9 cellular contexts compared by ENCODE assay signal in the genomic region with DNA sequence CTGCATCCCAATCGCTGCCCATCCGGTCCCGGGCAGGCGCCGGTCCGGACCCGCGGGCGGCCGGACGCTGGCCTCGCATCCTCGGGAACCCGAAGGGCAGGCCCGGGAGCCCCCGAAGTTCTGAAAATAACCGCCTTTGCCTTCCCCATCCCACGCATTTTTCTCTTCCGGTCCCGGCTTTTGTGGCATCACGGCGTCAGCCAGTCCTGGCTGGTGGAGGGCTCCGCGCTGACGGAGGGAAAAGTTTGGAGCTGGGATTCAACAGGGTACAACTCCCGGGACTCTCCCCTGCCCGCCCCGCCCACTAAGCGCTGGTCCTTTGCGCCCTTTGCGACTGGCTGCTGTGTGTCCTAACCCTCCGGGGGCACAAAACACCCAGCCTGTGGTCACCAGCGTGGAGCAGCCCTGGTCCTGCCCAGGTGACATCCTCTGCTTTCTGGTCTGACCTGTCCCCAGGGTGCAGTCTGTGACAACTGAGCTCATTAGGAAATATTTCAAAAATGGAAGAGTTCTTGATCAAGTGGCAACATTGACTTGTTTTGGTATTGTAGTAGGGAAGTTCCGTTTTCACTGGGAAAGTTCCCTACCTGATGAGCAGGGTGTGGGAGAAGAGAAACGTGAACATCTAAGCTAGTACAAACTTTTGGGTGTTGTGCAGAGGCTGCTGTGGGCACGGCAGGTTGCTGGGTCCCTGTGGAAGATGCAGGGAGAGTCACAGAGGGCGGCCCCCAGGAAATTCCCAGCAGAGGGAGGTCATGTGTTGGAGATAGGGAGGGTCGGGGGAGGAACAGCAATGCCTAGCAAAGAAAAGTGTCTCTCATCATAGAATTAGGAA. TPM values are rescaled to one million over a fixed set of nuclear protein-coding genes. Genes with fewer than 3 reads are reported as not detected.
DNase-seq lines count a peak whose midpoint lies in the region; ATAC-seq and TF ChIP-seq lines count a peak whose summit lies in the region.
"Had no signal": no experiment of that assay in that cellular context is flagged by ENCODE, and none has a peak within 500 bp of the region (broad histone marks: within the 10 kb centered on the region; RNA-seq: fewer than 3 reads in every experiment).

No MANE protein-coding gene starts in this region.

- H3K36me3 ChIP-seq in endodermal cell (ENCODE audit: control insufficient read depth, insufficient read depth, low read length) (no peaks in the 10 kb centered on the region), muscle layer of colon (ENCODE audit: insufficient read depth, low read length) (no peaks in the 10 kb centered on the region), aorta (ENCODE audit: control insufficient read depth in 1 of 2, insufficient read depth in 2 of 2, low read length in 1 of 2) (no peaks in the 10 kb centered on the region)

- H3K36me3 Mint-ChIP-seq in endodermal cell (ENCODE audit: low read depth): no peaks in the 10 kb centered on the region

- peak; percentile 38 for DNase-seq in GM10266 (ENCODE audit: extremely low spot score)
- DNase-seq in NCI-H345 treated with DMSO at 0.1 percent for 48 hours (lab: John Stamatoyannopoulos, UW; ENCODE audit: unreplicated experiment): peak; percentile 12
- DNase-seq in endodermal cell: peak; percentile 81
- peak in 1 of 2 donors; percentile 88 for DNase-seq in aorta
- no peak for DNase-seq in NCI-H187 (lab: John Stamatoyannopoulos, UW)
- DNase-seq in SW 1271 (lab: John Stamatoyannopoulos, UW): no peak

- peak overlapping the region; percentile 67 for H3K4me3 Mint-ChIP-seq in endodermal cell
- H3K4me3 Mint-ChIP-seq: T-helper 1 cell treated with Interleukin-12 subunit alpha and Interleukin-12 subunit beta and Interleukin-4 antibody, amounts not matched to agents 30 μg/mL and 1 μg/mL, for 36 hours had no signal

- H3K4me1 Mint-ChIP-seq in endodermal cell: peaks cover 10% of the 10 kb centered on the region

- H3K9ac ChIP-seq in endodermal cell (ENCODE audit: extremely low read depth, low read length, poor library complexity, severe bottlenecking) (no peak overlapping the region), muscle layer of colon (ENCODE audit: low read length) (no peak overlapping the region)

- intact Hi-C loops in aorta (cut with DNase I): no loop called here

- ATAC-seq in aorta (ENCODE audit: low FRiP score): peak; percentile 60
- no peak for ATAC-seq in GM19395 (IDR thresholded peaks at IDR 0.05; ENCODE audit: unreplicated experiment)

- H3K27me3 Mint-ChIP-seq in endodermal cell (ENCODE audit: insufficient read depth): peaks cover 56% of the 10 kb centered on the region

- H3K4me1 ChIP-seq in endodermal cell (ENCODE audit: control insufficient read depth, insufficient read depth, low read length): no peaks in the 10 kb centered on the region
- H3K4me1 ChIP-seq in muscle layer of colon (ENCODE audit: insufficient read depth, low read length): peaks cover 8% of the 10 kb centered on the region
- no peaks in the 10 kb centered on the region for H3K4me1 ChIP-seq in aorta (ENCODE audit: control insufficient read depth in 1 of 2, insufficient read depth in 2 of 2, low read length in 2 of 2)

- TF ChIP-seq CTCF in GM10266 (IDR thresholded peaks at IDR 0.05; ENCODE audit: control insufficient read depth, insufficient read depth, low read depth, missing control alignments): no peak
- TF ChIP-seq CTCF in endodermal cell (conservative IDR thresholded peaks at IDR 0.05): no peak

- H3K27ac Mint-ChIP-seq in endodermal cell: peak overlapping the region; percentile 84
- H3K27ac Mint-ChIP-seq: T-helper 1 cell treated with Interleukin-12 subunit alpha and Interleukin-12 subunit beta and Interleukin-4 antibody, amounts not matched to agents 30 μg/mL and 1 μg/mL, for 36 hours had no signal

- peaks cover 33% of the 10 kb centered on the region for H3K27me3 ChIP-seq in endodermal cell (ENCODE audit: control insufficient read depth, insufficient read depth, low read length, poor library complexity, severe bottlenecking)
- peaks cover 0 to 4% of the 10 kb centered on the region in 2 donors for H3K27me3 ChIP-seq in muscle layer of colon (ENCODE audit: control insufficient read depth in 1 of 2, insufficient read depth in 2 of 2, low read length in 2 of 2)
- no peaks in the 10 kb centered on the region for H3K27me3 ChIP-seq in aorta (ENCODE audit: control insufficient read depth in 1 of 2, insufficient read depth in 2 of 2, low read length in 1 of 2)

- H3K9me3 ChIP-seq in endodermal cell (ENCODE audit: control insufficient read depth, low read length) (no peaks in the 10 kb centered on the region), muscle layer of colon (ENCODE audit: low read length) (no peaks in the 10 kb centered on the region), aorta (ENCODE audit: control insufficient read depth, low read length) (no peaks in the 10 kb centered on the region)

- peak overlapping the region; percentile 71 for H3K27ac ChIP-seq in endodermal cell (ENCODE audit: low read depth, low read length)
- peak overlapping the region; percentile 44 for H3K27ac ChIP-seq in muscle layer of colon (ENCODE audit: low read depth, low read length)
- H3K27ac ChIP-seq in aorta (ENCODE audit: low read depth in 1 of 2, low read length in 2 of 2): peak overlapping the region in 1 of 2 donors; percentile 47

- H3K4me3 ChIP-seq in endodermal cell (ENCODE audit: low read length) (peak overlapping the region; percentile 75), muscle layer of colon (ENCODE audit: low read depth in 1 of 2, low read length in 2 of 2) (peak overlapping the region; percentile 32 to 44), aorta (ENCODE audit: low read length in 2 of 2) (peak overlapping the region; percentile 85 to 95)

- H3K9me3 Mint-ChIP-seq in endodermal cell: no peaks in the 10 kb centered on the region
- H3K9me3 Mint-ChIP-seq: T-helper 1 cell treated with Interleukin-12 subunit alpha and Interleukin-12 subunit beta and Interleukin-4 antibody, amounts not matched to agents 30 μg/mL and 1 μg/mL, for 36 hours had no signal

- 7 to 17% methylated on average over 7 to 38 of the region's 38 CpGs for WGBS in endodermal cell (ENCODE audit: insufficient coverage in 1 of 2, insufficient read length in 1 of 2), 2 experiments
- 6 to 9% methylated on average over 26 to 38 of the region's 38 CpGs for WGBS in aorta, 2 donors

RNA-seq across cellular contexts. Expression of a gene that starts 0.8 kb away (rescaled TPM):
- total RNA-seq in endodermal cell (10 to 100 TPM in 1 of 2 donors, 1 to 10 TPM in 1; 8.0 to 15.9 TPM), aorta (10 to 100 TPM in 1 of 2 donors, 1 to 10 TPM in 1; 7.5 to 16.2 TPM)
- 24.3 TPM for polyA plus RNA-seq in endodermal cell (2013, experiment 1 of 2)
- polyA plus RNA-seq in endodermal cell (2013, experiment 2 of 2): 24.4 TPM
- 1 to 10 TPM in 1 of 2 donors, under 1 TPM in 1; 0.63 to 2.3 TPM for polyA plus RNA-seq in aorta

Comparison
In these comparisons a context has a peak if more than half of its experiments do, and no peak if none do; other contexts are left out.
1. DNase-seq: peak in GM10266 (single experiment), NCI-H345 treated with DMSO at 0.1 percent for 48 hours (single experiment) and endodermal cell (single experiment); none in NCI-H187 (0 of 2) and SW 1271 (0 of 2).
2. H3K4me3 ChIP-seq: peak in every context shown above with its lines; median percentile 90 in aorta; 75 in endodermal cell; 38 in muscle layer of colon.